ENCODE assay signal across 19 cellular contexts in genomic region chr9:125366676-125367075, GRCh38.
"Had no signal": no experiment of that assay in that cellular context is flagged by ENCODE, and none has a peak within 500 bp of the region (broad histone marks: within the 10 kb centered on the region; RNA-seq: fewer than 3 reads in every experiment).

No MANE protein-coding gene starts in this region.

- H3K9me3 Mint-ChIP-seq: naive thymus-derived CD4-positive, alpha-beta T cell had no signal

- H3K27ac ChIP-seq: colonic mucosa, hepatocyte, right atrium auricular region, sigmoid colon, skin epidermis, stomach, thoracic aorta, transverse colon had no signal

- H3K79me2 ChIP-seq: hepatocyte had no signal

- FAIRE-seq: islet of Langerhans, urothelium cell line had no signal

- H3K27me3 ChIP-seq: colonic mucosa, hepatocyte, right atrium auricular region, sigmoid colon, stomach, transverse colon had no signal

- ATAC-seq: naive thymus-derived CD4-positive, alpha-beta T cell had no signal

- H3K9me3 ChIP-seq: colonic mucosa, right atrium auricular region, sigmoid colon, stomach, thoracic aorta, transverse colon had no signal

- H3K4me1 ChIP-seq: colonic mucosa, right atrium auricular region, sigmoid colon, stomach, transverse colon had no signal

- H3K4me3 Mint-ChIP-seq: naive thymus-derived CD4-positive, alpha-beta T cell had no signal

- H3K4me3 ChIP-seq: colonic mucosa, hepatocyte, right atrium auricular region, sigmoid colon, skin epidermis, stomach, thoracic aorta, transverse colon had no signal

- H2AFZ ChIP-seq: hepatocyte had no signal

- H3K27me3 Mint-ChIP-seq: naive thymus-derived CD4-positive, alpha-beta T cell had no signal

- H3K36me3 ChIP-seq: colonic mucosa had no signal

- DNase-seq: colonic mucosa; dermis blood vessel endothelial cell; foreskin melanocyte; head of caudate nucleus; kidney glomerular epithelial cell; mesendoderm; naive thymus-derived CD4-positive, alpha-beta T cell; sigmoid colon; stimulated activated CD4-positive, alpha-beta T cell treated with anti-CD3 and anti-CD28 coated beads, Interleukin-12 subunit alpha, Interleukin-12 subunit beta, amount 100 ng/mL, for 4 hours; stimulated activated naive CD4-positive, alpha-beta T cell; stomach; substantia nigra; transverse colon had no signal

- H3K4me2 ChIP-seq: hepatocyte had no signal
